In genomic region chr4:8377103-8378075, GRCh38 we compare ENCODE assay signal across 11 cellular contexts.
"Had no signal": no experiment of that assay in that cellular context is flagged by ENCODE, and none has a peak within 500 bp of the region (broad histone marks: within the 10 kb centered on the region; RNA-seq: fewer than 3 reads in every experiment).

No MANE protein-coding gene starts in this region.

- ATAC-seq: left lobe of liver; stimulated activated naive B cell treated with anti-CD40 and anti-IgM and Interleukin-4, amounts not matched to agents 10 μg/mL and 1 μg/mL and 100 μg/mL, for 72 hours had no signal

- H3K9me3 Mint-ChIP-seq: activated CD4-positive, alpha-beta memory T cell treated with anti-CD3 and anti-CD28 coated beads for 36 hours; activated T-helper 1 cell treated with anti-CD3 and anti-CD28 coated beads, Interleukin-12 subunit alpha, Interleukin-12 subunit beta, Interleukin-2, Interleukin-4 antibody, amounts not matched to agents 30 ng/mL and 10 ng/mL and 1 ng/mL, durations not matched to agents 14 hours and 24 hours and 36 hours; stimulated activated naive B cell treated with anti-CD40 and anti-IgM and Interleukin-4, amounts not matched to agents 10 μg/mL and 1 μg/mL and 100 μg/mL, for 72 hours had no signal

- DNase-seq: activated CD4-positive, alpha-beta memory T cell treated with anti-CD3 and anti-CD28 coated beads for 36 hours; activated naive CD4-positive, alpha-beta T cell; foreskin melanocyte; head of caudate nucleus; mesendoderm; small intestine; stimulated activated naive B cell treated with anti-CD40 and anti-IgM and Interleukin-4, amounts not matched to agents 10 μg/mL and 1 μg/mL and 100 μg/mL, for 72 hours had no signal

- FAIRE-seq: small intestine had no signal

- H3K4me3 ChIP-seq: tibial nerve had no signal

- H3K27me3 Mint-ChIP-seq: activated CD4-positive, alpha-beta memory T cell treated with anti-CD3 and anti-CD28 coated beads for 36 hours; stimulated activated naive B cell treated with anti-CD40 and anti-IgM and Interleukin-4, amounts not matched to agents 10 μg/mL and 1 μg/mL and 100 μg/mL, for 72 hours had no signal

- H3K27ac ChIP-seq: tibial nerve, VCaP had no signal

- H3K4me1 ChIP-seq: tibial nerve had no signal

- H3K27me3 ChIP-seq: tibial nerve had no signal

- H3K4me1 Mint-ChIP-seq: stimulated activated naive B cell treated with anti-CD40 and anti-IgM and Interleukin-4, amounts not matched to agents 10 μg/mL and 1 μg/mL and 100 μg/mL, for 72 hours had no signal

- H3K4me3 Mint-ChIP-seq: activated CD4-positive, alpha-beta memory T cell treated with anti-CD3 and anti-CD28 coated beads for 36 hours; activated T-helper 1 cell treated with anti-CD3 and anti-CD28 coated beads, Interleukin-12 subunit alpha, Interleukin-12 subunit beta, Interleukin-2, Interleukin-4 antibody, amounts not matched to agents 30 ng/mL and 10 ng/mL and 1 ng/mL, durations not matched to agents 14 hours and 24 hours and 36 hours; stimulated activated naive B cell treated with anti-CD40 and anti-IgM and Interleukin-4, amounts not matched to agents 10 μg/mL and 1 μg/mL and 100 μg/mL, for 72 hours had no signal

- H3K9me3 ChIP-seq: tibial nerve had no signal

- H3K27ac Mint-ChIP-seq: activated CD4-positive, alpha-beta memory T cell treated with anti-CD3 and anti-CD28 coated beads for 36 hours; activated T-helper 1 cell treated with anti-CD3 and anti-CD28 coated beads, Interleukin-12 subunit alpha, Interleukin-12 subunit beta, Interleukin-2, Interleukin-4 antibody, amounts not matched to agents 30 ng/mL and 10 ng/mL and 1 ng/mL, durations not matched to agents 14 hours and 24 hours and 36 hours; stimulated activated naive B cell treated with anti-CD40 and anti-IgM and Interleukin-4, amounts not matched to agents 10 μg/mL and 1 μg/mL and 100 μg/mL, for 72 hours had no signal
